Comparison of ENCODE assay signal across 21 cellular contexts in genomic region chr6:151900256-151900655, GRCh38.
"Had no signal": no experiment of that assay in that cellular context is flagged by ENCODE, and none has a peak within 500 bp of the region (broad histone marks: within the 10 kb centered on the region; RNA-seq: fewer than 3 reads in every experiment).

No MANE protein-coding gene starts in this region.

- H3K9me3 ChIP-seq: body of pancreas, testis, uterus had no signal

- H3K4me1 ChIP-seq: body of pancreas, neural progenitor cell, spleen, testis, uterus had no signal

- H3K36me3 ChIP-seq: neural progenitor cell, spleen, uterus, WERI-Rb-1 had no signal

- H3K4me3 ChIP-seq: body of pancreas, dorsolateral prefrontal cortex, lung, neural progenitor cell, spleen, testis, uterus had no signal

- H3K27ac ChIP-seq: body of pancreas, dorsolateral prefrontal cortex, neural progenitor cell, spleen, testis, WERI-Rb-1 had no signal

- ATAC-seq: activated CD8-positive, alpha-beta T cell treated with anti-CD3 and anti-CD28 coated beads for 36 hours; body of pancreas; effector memory CD8-positive, alpha-beta T cell; naive thymus-derived CD8-positive, alpha-beta T cell had no signal

- H3K27me3 ChIP-seq: body of pancreas, dorsolateral prefrontal cortex, neural progenitor cell, spleen, testis, uterus had no signal

- DNase-seq: activated CD4-positive, alpha-beta T cell treated with anti-CD3 and anti-CD28 coated beads, Interleukin-2, amount 10 ng/mL, durations not matched to agents 7 days and 5 days; activated CD4-positive, CD25-positive, alpha-beta regulatory T cell treated with anti-CD3 and anti-CD28 coated beads, Interleukin-2, amount 50 U/mL, for 72 hours; activated CD8-positive, alpha-beta T cell treated with anti-CD3 and anti-CD28 coated beads for 36 hours; activated gamma-delta T cell treated with Interleukin-2 at 50 U/mL for 16 hours; anterior cingulate cortex; body of pancreas; caudate nucleus; dorsolateral prefrontal cortex; effector memory CD8-positive, alpha-beta T cell; foreskin fibroblast; naive thymus-derived CD8-positive, alpha-beta T cell; retina; spleen; stimulated activated CD4-positive, alpha-beta T cell treated with anti-CD3 and anti-CD28 coated beads, Interleukin-4, amount 100 ng/mL, for 1 hour; stimulated activated naive CD4-positive, alpha-beta T cell; testis; trophoblast cell; uterus; WERI-Rb-1 had no signal
